ENCODE assay signal across 14 cellular contexts in genomic region chr21:29379517-29380054, GRCh38.
DNase-seq lines count a peak whose midpoint lies in the region; ATAC-seq, FAIRE-seq and TF ChIP-seq lines count a peak whose summit lies in the region.
"Had no signal": no experiment of that assay in that cellular context is flagged by ENCODE, and none has a peak within 500 bp of the region (broad histone marks: within the 10 kb centered on the region; RNA-seq: fewer than 3 reads in every experiment).

No MANE protein-coding gene starts in this region.

- 93% methylated on average over 6 of the region's 6 CpGs for WGBS in mammary epithelial cell (ENCODE audit: low coverage, missing lambda C conversion rate)
- 76% methylated on average over 6 of the region's 6 CpGs for WGBS in K562 (ENCODE audit: insufficient coverage, low coverage, missing lambda C conversion rate)

- H3K27me3 ChIP-seq in mammary epithelial cell (ENCODE audit: insufficient read depth, low read length) (no peaks in the 10 kb centered on the region), K562 (ENCODE audit: control insufficient read depth in 2 of 2, insufficient read depth in 2 of 2, low read length in 2 of 2) (no peaks in the 10 kb centered on the region), osteoblast (ENCODE audit: insufficient read depth, low read length) (no peaks in the 10 kb centered on the region)
- H3K27me3 ChIP-seq: BLaER1 had no signal

- H3K27ac ChIP-seq in mammary epithelial cell (ENCODE audit: insufficient read depth, low read depth, low read length) (no peak overlapping the region), K562 (ENCODE audit: extremely low read depth, low read depth, low read length) (no peak overlapping the region), osteoblast (ENCODE audit: low read depth, low read length) (no peak overlapping the region)
- H3K27ac ChIP-seq: BLaER1, GM23248 had no signal

- POLR2A ChIA-PET in MCF 10A (lab: Yijun Ruan, JAX) (interaction anchor here (0.6 to 1.7 kb wide), 8 partner anchors 24 to 387 kb away, joined by 3 to 6 read pairs (median 3); partner anchors contain the start of genes BACH1, CCT8 and LTN1), K562 (lab: Yijun Ruan, JAX) (no interaction called here)

- H3K36me3 Mint-ChIP-seq in MCF 10A (ENCODE audit: insufficient read depth, unreplicated experiment) = peaks cover 11% of the 10 kb centered on the region

- intact Hi-C loops in MCF 10A (cut with micrococcal nuclease) (no loop called here), mammary epithelial cell (cut with micrococcal nuclease) (no loop called here), K562 (cut with micrococcal nuclease) (loop anchor here (10.0 kb wide), 1 partner anchor 115 kb away; no protein-coding TSS in a partner anchor)

- TF ChIP-seq CTCF in MCF 10A (IDR thresholded peaks at IDR 0.05; ENCODE audit: unreplicated experiment) = no peak
- TF ChIP-seq CTCF in mammary epithelial cell (conservative IDR thresholded peaks at IDR 0.05 in 1 of 2, IDR thresholded peaks at IDR 0.05 in 1 of 2; ENCODE audit: extremely low read depth in 1 of 2, insufficient read depth in 1 of 2, low read depth in 1 of 2, low read length in 2 of 2) = no peak
- no peak for TF ChIP-seq CTCF in K562 (IDR thresholded peaks at IDR 0.05 in 2 of 3, conservative IDR thresholded peaks at IDR 0.05 in 1 of 3; ENCODE audit: insufficient read depth in 2 of 3, low read depth in 1 of 3, low read length in 3 of 3)
- no peak for TF ChIP-seq CTCF in osteoblast (IDR thresholded peaks at IDR 0.05; ENCODE audit: extremely low read depth, low read depth, low read length)

- TF ChIP-seq POLR2A in K562 (conservative IDR thresholded peaks at IDR 0.05) = no peak

- H3K9ac ChIP-seq in mammary epithelial cell (ENCODE audit: insufficient read depth, low read length) (no peak overlapping the region), K562 (ENCODE audit: insufficient read depth in 1 of 2, low read depth in 2 of 2, low read length in 2 of 2) (no peak overlapping the region)
- H3K9ac ChIP-seq: BLaER1, GM23248 had no signal

- no peak overlapping the region for H3K4me3 Mint-ChIP-seq in MCF 10A (ENCODE audit: unreplicated experiment)
- H3K4me3 Mint-ChIP-seq: CD4-positive, CD25-positive, alpha-beta regulatory T cell had no signal

- H3K9me3 ChIP-seq in mammary epithelial cell (replicated peaks; ENCODE audit: insufficient read depth, low read length) (no peaks in the 10 kb centered on the region), K562 (replicated peaks; ENCODE audit: control insufficient read depth, insufficient read depth, low read depth, low read length) (no peaks in the 10 kb centered on the region), osteoblast (ENCODE audit: low read depth, low read length) (no peaks in the 10 kb centered on the region)

- BruUV-seq in MCF 10A (replicated peaks; lab: Mats Ljungman, UMichigan) (no TSS peak), mammary epithelial cell (replicated peaks; lab: Mats Ljungman, UMichigan) (no TSS peak), K562 (replicated peaks; lab: Mats Ljungman, UMichigan) (no TSS peak)

- H3K79me2 ChIP-seq in mammary epithelial cell (ENCODE audit: insufficient read depth, low read length) = no peaks in the 10 kb centered on the region
- H3K79me2 ChIP-seq in K562 (ENCODE audit: control insufficient read depth, insufficient read depth, low read length) = no peaks in the 10 kb centered on the region
- H3K79me2 ChIP-seq in osteoblast (ENCODE audit: insufficient read depth, low read length) = no peaks in the 10 kb centered on the region

- no peaks in the 10 kb centered on the region for H4K20me1 ChIP-seq in mammary epithelial cell (ENCODE audit: insufficient read depth, low read length)
- no peaks in the 10 kb centered on the region for H4K20me1 ChIP-seq in K562 (replicated peaks; ENCODE audit: control insufficient read depth, insufficient read depth, low read length)
- H4K20me1 ChIP-seq in osteoblast (ENCODE audit: insufficient read depth, low read length) = no peaks in the 10 kb centered on the region
- H4K20me1 ChIP-seq: BLaER1 had no signal

- no peak for TF ChIP-seq RAD21 in K562 (CRISPR knock-in tag; conservative IDR thresholded peaks at IDR 0.05 in 1 of 2, IDR thresholded peaks at IDR 0.05 in 1 of 2)

- H2AFZ ChIP-seq in mammary epithelial cell (ENCODE audit: low read depth, low read length) (no peak overlapping the region), K562 (ENCODE audit: low read depth, low read length) (no peak overlapping the region), osteoblast (ENCODE audit: low read length) (no peak overlapping the region)
- H2AFZ ChIP-seq: GM23248 had no signal

- H3K4me2 ChIP-seq in mammary epithelial cell (ENCODE audit: insufficient read depth, low read depth, low read length) = no peak overlapping the region
- H3K4me2 ChIP-seq in K562 (ENCODE audit: insufficient read depth, low read length) = no peak overlapping the region
- no peak overlapping the region for H3K4me2 ChIP-seq in osteoblast (ENCODE audit: insufficient read depth, low read length)
- H3K4me2 ChIP-seq: BLaER1 had no signal

- no peaks in the 10 kb centered on the region for H3K9me3 Mint-ChIP-seq in MCF 10A (ENCODE audit: unreplicated experiment)
- H3K9me3 Mint-ChIP-seq: CD4-positive, CD25-positive, alpha-beta regulatory T cell had no signal

- no peak overlapping the region for H3K4me3 ChIP-seq in mammary epithelial cell (replicated peaks in 1 of 3; ENCODE audit: insufficient read depth in 1 of 3, low read depth in 2 of 3, low read length in 3 of 3)
- H3K4me3 ChIP-seq in K562 = no peak overlapping the region
- no peak overlapping the region for H3K4me3 ChIP-seq in osteoblast (ENCODE audit: insufficient read depth, low read length)
- H3K4me3 ChIP-seq: BLaER1, GM23248 had no signal

- DNase-seq in MCF 10A (ENCODE audit: unreplicated experiment) = no peak
- no peak for DNase-seq in mammary epithelial cell
- no peak for DNase-seq in K562 (ENCODE audit: extremely low read depth in 1 of 4, low spot score in 3 of 4)
- DNase-seq in osteoblast (ENCODE audit: insufficient read length, low spot score, missing footprints) = peak; percentile 18
- DNase-seq in SKM-1 treated with dmso at 0.1 percent for 144 hours (lab: John Stamatoyannopoulos, UW; ENCODE audit: unreplicated experiment) = no peak
- no peak for DNase-seq in iPS-NIHi7 (ENCODE audit: extremely low spot score)
- no peak for DNase-seq in NCI-H2227 (lab: John Stamatoyannopoulos, UW; ENCODE audit: unreplicated experiment)
- DNase-seq: 8988T; AML-193; CD4-positive, CD25-positive, alpha-beta regulatory T cell; GM23248 had no signal

- CTCF ChIA-PET in MCF 10A (lab: Yijun Ruan, JAX) = interaction anchor here (0.5 to 1.5 kb wide), 4 partner anchors 8 to 152 kb away, joined by 3 to 5 read pairs (median 4); no protein-coding TSS in a partner anchor
- CTCF ChIA-PET in mammary epithelial cell (lab: Charles Lee; ENCODE audit: low non-redundant PET) = no interaction called here
- CTCF ChIA-PET in K562 (lab: Yijun Ruan, JAX; ENCODE audit: low intra/inter-chr PET ratio) = interaction anchor here (0.6 kb wide), 1 partner anchor 111 kb away, joined by 3 read pairs; no protein-coding TSS in a partner anchor

- in situ Hi-C loops in mammary epithelial cell (cut with MboI; ENCODE audit: low sequenced_read_pairs in 2 of 2) (loop anchor here (10.0 kb wide), 3 partner anchors 215 to 295 kb away; no protein-coding TSS in a partner anchor), K562 (cut with MboI) (no loop called here)

- H3K4me1 Mint-ChIP-seq in MCF 10A (ENCODE audit: insufficient read depth, unreplicated experiment) = peaks cover 21% of the 10 kb centered on the region

- H3K4me1 ChIP-seq in mammary epithelial cell (ENCODE audit: insufficient read depth, low read length) (peaks cover 13% of the 10 kb centered on the region), K562 (replicated peaks in 1 of 2; ENCODE audit: control insufficient read depth in 2 of 2, insufficient read depth in 2 of 2, low read length in 2 of 2) (no peaks in the 10 kb centered on the region), osteoblast (ENCODE audit: insufficient read depth, low read length) (peaks cover 12% of the 10 kb centered on the region)
- H3K4me1 ChIP-seq: BLaER1 had no signal

- no peaks in the 10 kb centered on the region for H3K27me3 Mint-ChIP-seq in MCF 10A (ENCODE audit: insufficient read depth, unreplicated experiment)
- H3K27me3 Mint-ChIP-seq: CD4-positive, CD25-positive, alpha-beta regulatory T cell had no signal

- no peaks in the 10 kb centered on the region for H3K36me3 ChIP-seq in mammary epithelial cell (ENCODE audit: insufficient read depth, low read length)
- H3K36me3 ChIP-seq in K562 (ENCODE audit: control insufficient read depth, insufficient read depth, low read length) = no peaks in the 10 kb centered on the region
- peaks cover 3% of the 10 kb centered on the region for H3K36me3 ChIP-seq in osteoblast (ENCODE audit: insufficient read depth, low read length)

- no peaks in the 10 kb centered on the region for H3K9me1 ChIP-seq in K562 (ENCODE audit: control insufficient read depth, insufficient read depth, low read length)

- H3K27ac Mint-ChIP-seq in MCF 10A (ENCODE audit: low read depth, unreplicated experiment) = peak overlapping the region; percentile 72

- dilution Hi-C loops in mammary epithelial cell (cut with HindIII; ENCODE audit: low sequenced_read_pairs) = no loop called here

- TF ChIP-seq EP300 in K562 (IDR thresholded peaks at IDR 0.05; ENCODE audit: low read length) = no peak

- no peak for FAIRE-seq in K562 (lab: Jason Lieb, UNC)
- FAIRE-seq: H54 had no signal

- ATAC-seq in K562 = no peak
- ATAC-seq: HCT116 had no signal

TF ChIP-seq in K562, 482 proteins besides CTCF, POLR2A, EP300 and RAD21:
- TF ChIP-seq ZNF41 (CRISPR knock-in tag; conservative IDR thresholded peaks at IDR 0.05) = peak; percentile 96
- TF ChIP-seq JUN (IDR thresholded peaks at IDR 0.05; ENCODE audit: borderline replicate concordance, low read depth, low read length) = no peak
- TF ChIP-seq JUN (CRISPR knock-in tag; IDR thresholded peaks at IDR 0.05; ENCODE audit: borderline replicate concordance) = no peak
- TF ChIP-seq PKNOX1 (IDR thresholded peaks at IDR 0.05) = peak; percentile 9; the same call in 1 of the 2 replicates
